ENCODE assay signal across 11 cellular contexts in the genomic region with DNA sequence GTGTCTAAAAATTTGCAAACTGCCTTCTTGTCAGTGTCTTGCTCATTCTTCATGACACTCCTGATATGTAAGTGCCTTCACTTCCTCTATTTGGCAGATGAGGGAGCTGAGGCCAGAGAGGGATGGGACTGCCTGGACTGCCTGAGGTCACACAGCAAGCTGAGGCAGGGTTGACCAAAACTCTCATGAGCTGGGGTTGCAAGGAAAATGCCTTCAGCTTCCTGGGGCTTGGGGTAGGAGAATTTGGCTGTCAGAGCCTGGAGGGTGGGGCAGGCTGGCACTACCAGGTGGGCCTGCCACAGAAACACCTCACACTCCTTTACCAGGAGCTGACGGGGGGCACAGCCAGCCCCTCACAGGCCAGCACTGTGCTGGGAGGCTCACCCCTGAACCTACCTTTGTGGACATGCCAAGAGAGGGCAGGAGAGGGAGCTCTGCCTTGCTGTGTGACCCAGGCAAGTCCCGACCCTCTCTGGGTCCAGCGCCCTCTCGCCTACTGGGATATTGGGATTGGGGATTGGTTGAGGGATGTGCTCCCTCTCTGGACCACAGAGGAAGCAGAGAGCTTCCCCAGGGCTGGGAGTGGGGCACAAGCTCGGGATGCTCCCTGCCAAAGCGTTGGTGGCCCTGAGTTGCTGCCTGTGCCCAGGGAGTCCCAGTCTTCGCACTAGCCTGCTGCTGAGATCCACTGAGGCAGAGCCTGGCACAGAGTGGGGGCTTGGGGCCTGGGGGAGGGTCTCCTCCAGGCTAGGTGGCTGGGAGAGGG. TPM values are rescaled to one million over a fixed set of nuclear protein-coding genes. Genes with fewer than 3 reads are reported as not detected.
A peak's percentile ranks its signal among the peaks of the same experiment; 100 is the strongest.
DNase-seq lines count a peak whose midpoint lies in the region; ATAC-seq and TF ChIP-seq lines count a peak whose summit lies in the region.
"Had no signal": no experiment of that assay in that cellular context is flagged by ENCODE, and none has a peak within 500 bp of the region (broad histone marks: within the 10 kb centered on the region; RNA-seq: fewer than 3 reads in every experiment).

No MANE protein-coding gene starts in this region.

- H3F3A ChIP-seq in SK-N-SH (replicated peaks; ENCODE audit: insufficient read depth): no peaks in the 10 kb centered on the region

- no peak for DNase-seq in SK-N-SH
- DNase-seq in Kasumi-1 (lab: John Stamatoyannopoulos, UW): peak; percentile 47 to 62
- DNase-seq in amniotic epithelial cell (ENCODE audit: low read depth): peak; percentile 45
- DNase-seq in posterior vena cava (ENCODE audit: low spot score): peak; percentile 67
- DNase-seq in uterus: no peak
- DNase-seq in GM10266 (ENCODE audit: extremely low spot score): no peak
- no peak for DNase-seq in NCI-H774 (lab: John Stamatoyannopoulos, UW)

- POLR2A ChIA-PET in SK-N-SH (lab: Yijun Ruan, JAX): interaction anchor here (1.0 to 1.2 kb wide), 2 partner anchors 25 to 128 kb away, joined by 3 to 4 read pairs; partner anchors contain the start of gene FCHSD2

- H3K36me3 ChIP-seq in SK-N-SH (replicated peaks in 1 of 2; ENCODE audit: control insufficient read depth in 1 of 2, insufficient read depth in 2 of 2, low read length in 1 of 2) (no peaks in the 10 kb centered on the region), uterus (no peaks in the 10 kb centered on the region)
- H3K36me3 ChIP-seq: ascending aorta had no signal

- H3K79me2 ChIP-seq in SK-N-SH (ENCODE audit: insufficient read depth): no peaks in the 10 kb centered on the region

- TF ChIP-seq RAD21 in SK-N-SH (IDR thresholded peaks at IDR 0.05; ENCODE audit: low read length): no peak

- H3K9me3 ChIP-seq in SK-N-SH (no peaks in the 10 kb centered on the region), uterus (no peaks in the 10 kb centered on the region)
- H3K9me3 ChIP-seq: ascending aorta had no signal

- TF ChIP-seq EP300 in SK-N-SH (IDR thresholded peaks at IDR 0.05; ENCODE audit: borderline replicate concordance in 1 of 2, low read depth in 1 of 2, low read length in 1 of 2): peak in 1 of 2 experiments; percentile 27; a peak in 1 of 4 replicates

- peak; percentile 29; the same call in 2 of the 3 replicates for ATAC-seq in SK-N-SH treated with all-trans-retinoic acid at 6 μM for 48 hours
- ATAC-seq: T-cell had no signal

- H3K27me3 ChIP-seq in SK-N-SH (ENCODE audit: insufficient read depth) (no peaks in the 10 kb centered on the region), uterus (no peaks in the 10 kb centered on the region)
- H3K27me3 ChIP-seq: ascending aorta had no signal

- no peaks in the 10 kb centered on the region for H4K20me1 ChIP-seq in SK-N-SH (ENCODE audit: insufficient read depth)

- H3K4me1 ChIP-seq in SK-N-SH (ENCODE audit: control insufficient read depth in 1 of 2, insufficient read depth in 2 of 2, low read depth in 1 of 2, low read length in 1 of 2) (peaks cover 3 to 59% of the 10 kb centered on the region in 2 experiments; a peak in 2 of 4 replicates), uterus (no peaks in the 10 kb centered on the region)

- intact Hi-C loops in posterior vena cava (cut with DNase I): no loop called here
- intact Hi-C loops in uterus (cut with DNase I; ENCODE audit: low total_unique reads): no loop called here

- no peak for TF ChIP-seq POLR2A in uterus (IDR thresholded peaks at IDR 0.05)

- H2AFZ ChIP-seq in SK-N-SH (ENCODE audit: low read depth): no peak overlapping the region

- WGBS in SK-N-SH (ENCODE audit: low lambda C conversion rate): 100% methylated on average over 5 of the region's 7 CpGs

- H3K4me2 ChIP-seq in SK-N-SH: no peak overlapping the region

- H3K9me2 ChIP-seq in SK-N-SH: no peaks in the 10 kb centered on the region

- CTCF ChIA-PET in SK-N-SH (lab: Yijun Ruan, JAX): interaction anchor here (1.1 to 15.0 kb wide), 7 partner anchors 12 to 480 kb away, joined by 3 to 179 read pairs (median 5); no protein-coding TSS in a partner anchor

- H3K9ac ChIP-seq in SK-N-SH: no peak overlapping the region

- H3K4me3 ChIP-seq in SK-N-SH (ENCODE audit: low read depth in 2 of 2, low read length in 1 of 2) (no peak overlapping the region), uterus (no peak overlapping the region)
- H3K4me3 ChIP-seq: ascending aorta had no signal

- TF ChIP-seq CTCF in SK-N-SH (IDR thresholded peaks at IDR 0.05) (no peak), uterus (IDR thresholded peaks at IDR 0.05) (no peak), GM10266 (IDR thresholded peaks at IDR 0.05; ENCODE audit: control insufficient read depth, insufficient read depth, low read depth, missing control alignments) (no peak)

- H3K27ac ChIP-seq in SK-N-SH (ENCODE audit: low read depth in 2 of 2, low read length in 1 of 2) (peak overlapping the region in 1 of 2 experiments; percentile 97; a peak in 2 of 4 replicates), uterus (no peak overlapping the region)
- H3K27ac ChIP-seq: ascending aorta had no signal

TF ChIP-seq in SK-N-SH treated with all-trans-retinoic acid at 6 μM for 48 hours, 23 proteins besides CTCF, POLR2A, EP300 and RAD21:
- TF ChIP-seq TSHZ2 (CRISPR knock-in tag; IDR thresholded peaks at IDR 0.05): no peak

TF ChIP-seq in SK-N-SH, 30 proteins besides CTCF, POLR2A, EP300 and RAD21:
- no peak for TF ChIP-seq TCF12 (IDR thresholded peaks at IDR 0.05)

RNA-seq across cellular contexts. Expression of gene P2RY6, which starts 1.9 kb away (rescaled TPM):
- polyA plus RNA-seq in SK-N-SH (2012; rRNA removed): 0.15 and 0.16 TPM in 2 replicates
- 0.09 and 0.31 TPM in 2 replicates for polyA plus RNA-seq in SK-N-SH (2012; cell fraction: cytosol; rRNA removed)
- polyA plus RNA-seq in SK-N-SH (2012; cell fraction: nucleus; rRNA removed): 0.26 and 0.27 TPM in 2 replicates
- total RNA-seq in posterior vena cava (1 to 10 TPM; 2.5 to 4.9 TPM), uterus (1 to 10 TPM in 1 of 4 donors, under 1 TPM in 1, not detected in 2; 0.76 to 1.0 TPM)
- total RNA-seq: A172 had no signal

RNA-seq across cellular contexts. Expression of gene ARHGEF17, which starts 37.8 kb away (rescaled TPM):
- 45.9 and 48.4 TPM in 2 replicates for polyA plus RNA-seq in SK-N-SH (2012; rRNA removed)
- polyA plus RNA-seq in SK-N-SH (2012; cell fraction: cytosol; rRNA removed): 8.0 and 13.3 TPM in 2 replicates
- 273 and 324 TPM in 2 replicates for polyA plus RNA-seq in SK-N-SH (2012; cell fraction: nucleus; rRNA removed)
- 10 to 100 TPM; 88.6 to 99.1 TPM for total RNA-seq in posterior vena cava
- total RNA-seq in uterus: 100 to 1,000 TPM in 1 of 4 donors, 10 to 100 TPM in 3; 17.9 to 174 (median 58.6) TPM

RNA-seq across cellular contexts. Expression of gene P2RY2, which starts 52.2 kb away (rescaled TPM):
- polyA plus RNA-seq in SK-N-SH (2012; rRNA removed): 0.12 and 0.13 TPM in 2 replicates
- 0.05 and 0.07 TPM in 2 replicates for polyA plus RNA-seq in SK-N-SH (2012; cell fraction: cytosol; rRNA removed)
- polyA plus RNA-seq in SK-N-SH (2012; cell fraction: nucleus; rRNA removed): 0.02 and 0.14 TPM in 2 replicates
- total RNA-seq in posterior vena cava: 1 to 10 TPM in 1 of 2 donors, under 1 TPM in 1; 0.74 to 3.1 TPM
- 1 to 10 TPM in 2 of 4 donors, under 1 TPM in 1, not detected in 1; 0.98 to 3.1 (median 2.8) TPM for total RNA-seq in uterus
- total RNA-seq: A172 had no signal

Comparison
In these comparisons a context has a peak if more than half of its experiments do, and no peak if none do; other contexts are left out.
1. DNase-seq: peak in Kasumi-1 (2 of 2), amniotic epithelial cell (single experiment) and posterior vena cava (single experiment); none in SK-N-SH (single experiment), uterus (0 of 2), GM10266 (single experiment) and NCI-H774 (single experiment).